In genomic region chr12:130493951-130494350, GRCh38 we compare ENCODE assay signal across 22 cellular contexts.
"Had no signal": no experiment of that assay in that cellular context is flagged by ENCODE, and none has a peak within 500 bp of the region (broad histone marks: within the 10 kb centered on the region; RNA-seq: fewer than 3 reads in every experiment).

No MANE protein-coding gene starts in this region.

- H2AFZ ChIP-seq: hepatocyte had no signal

- H3K4me3 ChIP-seq: hepatocyte, left lung, left ventricle myocardium inferior, lower lobe of right lung, lung, mucosa of descending colon had no signal

- H3K4me2 ChIP-seq: hepatocyte had no signal

- H3K27ac ChIP-seq: hepatocyte, left lung, left ventricle myocardium inferior, lower lobe of right lung had no signal

- H3K27me3 ChIP-seq: hepatocyte had no signal

- ATAC-seq: left cardiac atrium; left colon; left lobe of liver; left lung; left ventricle myocardium superior; lower lobe of right lung; mucosa of descending colon; naive thymus-derived CD4-positive, alpha-beta T cell had no signal

- DNase-seq: hippocampal formation; hypothalamus; immature natural killer cell; islet precursor cell; kidney; kidney glomerular epithelial cell; left cardiac atrium; left colon; left lung; left ventricle myocardium inferior; left ventricle myocardium superior; lower lobe of right lung; mammary epithelial cell; mesenchymal stem cell; mesendoderm; midbrain; mucosa of descending colon; naive B cell; naive thymus-derived CD4-positive, alpha-beta T cell had no signal

- H3K4me1 ChIP-seq: left lung, lower lobe of right lung had no signal

- H3K9me3 ChIP-seq: left lung, lower lobe of right lung, mucosa of descending colon had no signal

- H3K36me3 ChIP-seq: left lung, left ventricle myocardium inferior, lower lobe of right lung had no signal
